In genomic region chr1:198423701-198424100, GRCh38 we compare ENCODE assay signal across 15 cellular contexts.
DNase-seq lines count a peak whose midpoint lies in the region; ATAC-seq and TF ChIP-seq lines count a peak whose summit lies in the region.
"Had no signal": no experiment of that assay in that cellular context is flagged by ENCODE, and none has a peak within 500 bp of the region (broad histone marks: within the 10 kb centered on the region; RNA-seq: fewer than 3 reads in every experiment).

No MANE protein-coding gene starts in this region.

- ATAC-seq in SK-N-SH treated with all-trans-retinoic acid at 6 μM for 48 hours = no peak
- no peak for ATAC-seq in activated naive CD4-positive, alpha-beta T cell treated with anti-CD3 and anti-CD28 coated beads, Interleukin-2, amount 50 U/mL, for 72 hours

- H3K27ac Mint-ChIP-seq in H9 = peak overlapping the region in 1 of 3 experiments; percentile 40; a peak in 1 of 7 replicates
- no peak overlapping the region for H3K27ac Mint-ChIP-seq in activated CD4-positive, alpha-beta T cell treated with anti-CD3 and anti-CD28 coated beads, Interleukin-2, amount 10 ng/mL, durations not matched to agents 24 days and 14 days
- no peak overlapping the region for H3K27ac Mint-ChIP-seq in activated naive CD4-positive, alpha-beta T cell treated with anti-CD3 and anti-CD28 coated beads, Interleukin-2, amount 50 U/mL, for 72 hours
- H3K27ac Mint-ChIP-seq: CD4-positive, alpha-beta memory T cell had no signal

- H3K27ac ChIP-seq in H9 (ENCODE audit: insufficient read length, low read depth, low read length) (no peak overlapping the region), SK-N-MC (peak overlapping the region; percentile 39; the same call in 1 of the 2 replicates), OCI-LY7 (ENCODE audit: low read depth, low read length, poor library complexity, severe bottlenecking) (no peak overlapping the region)

- H2BK20ac ChIP-seq in H9 (ENCODE audit: low read depth, low read length, poor library complexity, severe bottlenecking) = no peak overlapping the region

- no CpG with 5 or more reads among the region's 2 CpGs for WGBS in H9 (ENCODE audit: extremely low coverage, insufficient read length, low lambda C conversion rate)

- no peaks in the 10 kb centered on the region for H3K27me3 ChIP-seq in H9 (ENCODE audit: insufficient read depth, low read length)
- H3K27me3 ChIP-seq: BE2C had no signal

- no peak overlapping the region for H2BK5ac ChIP-seq in H9 (ENCODE audit: insufficient read length, low read length)

- H2AFZ ChIP-seq in H9 (ENCODE audit: low read length) (no peak overlapping the region), OCI-LY7 (ENCODE audit: low read length) (no peak overlapping the region)

- no peak overlapping the region for H3K18ac ChIP-seq in H9 (ENCODE audit: insufficient read length, low read depth, low read length)

- TF ChIP-seq CTCF in H9 (conservative IDR thresholded peaks at IDR 0.05) = no peak
- TF ChIP-seq CTCF in OCI-LY7 (conservative IDR thresholded peaks at IDR 0.05; ENCODE audit: low read length) = no peak

- H3K27me3 Mint-ChIP-seq in H9 (ENCODE audit: low read depth) = no peaks in the 10 kb centered on the region
- H3K27me3 Mint-ChIP-seq in activated CD4-positive, alpha-beta T cell treated with anti-CD3 and anti-CD28 coated beads, Interleukin-2, amount 10 ng/mL, durations not matched to agents 24 days and 14 days = peaks cover 27% of the 10 kb centered on the region
- H3K27me3 Mint-ChIP-seq: CD4-positive, alpha-beta memory T cell had no signal

- H3K23ac ChIP-seq in H9 (ENCODE audit: insufficient read length, low read depth, low read length) = no peak overlapping the region

- no peak overlapping the region for H3K14ac ChIP-seq in H9 (ENCODE audit: insufficient read depth, low read length)

- no peak overlapping the region for H4K8ac ChIP-seq in H9 (replicated peaks; ENCODE audit: insufficient read length, low read depth, low read length)

- no peak overlapping the region for H3K9ac ChIP-seq in H9 (ENCODE audit: extremely low read depth, insufficient read length, low read length)
- H3K9ac ChIP-seq in SK-N-MC (ENCODE audit: insufficient read length) = no peak overlapping the region

- H3K4me1 Mint-ChIP-seq in H9 = peaks cover 16 to 18% of the 10 kb centered on the region in 2 experiments
- no peaks in the 10 kb centered on the region for H3K4me1 Mint-ChIP-seq in activated CD4-positive, alpha-beta T cell treated with anti-CD3 and anti-CD28 coated beads, Interleukin-2, amount 10 ng/mL, durations not matched to agents 24 days and 14 days
- H3K4me1 Mint-ChIP-seq: CD4-positive, alpha-beta memory T cell had no signal

- no peaks in the 10 kb centered on the region for H3K79me2 ChIP-seq in H9 (ENCODE audit: insufficient read depth, low read length)
- H3K79me2 ChIP-seq in OCI-LY7 (ENCODE audit: insufficient read depth, low read depth, low read length) = no peaks in the 10 kb centered on the region

- intact Hi-C loops in OCI-LY7 (cut with micrococcal nuclease; ENCODE audit: unreplicated experiment) = no loop called here
- intact Hi-C loops in activated CD4-positive, alpha-beta T cell treated with anti-CD3 and anti-CD28 coated beads, Interleukin-2, amount 10 ng/mL, durations not matched to agents 24 days and 14 days (cut with micrococcal nuclease) = no loop called here

- H3K4me3 ChIP-seq in SK-N-MC = no peak overlapping the region
- H3K4me3 ChIP-seq in OCI-LY7 (ENCODE audit: low read depth, low read length, poor library complexity, severe bottlenecking) = no peak overlapping the region

- POLR2A ChIA-PET in OCI-LY7 (lab: Charles Lee) = interaction anchor here (0.7 kb wide), 1 partner anchor 19 kb away, joined by 3 read pairs; no protein-coding TSS in a partner anchor

- no peak overlapping the region for H2BK120ac ChIP-seq in H9 (ENCODE audit: low read depth, low read length, poor library complexity, severe bottlenecking)

- CTCF ChIA-PET in OCI-LY7 (lab: Charles Lee; ENCODE audit: unreplicated experiment) = no interaction called here

- H3T11ph ChIP-seq in H9 (ENCODE audit: low read length) = no peak overlapping the region

- H3K23me2 ChIP-seq in H9 (ENCODE audit: insufficient read length, low read depth, low read length, poor library complexity, severe bottlenecking) = no peaks in the 10 kb centered on the region

- no peaks in the 10 kb centered on the region for H3K79me1 ChIP-seq in H9 (ENCODE audit: insufficient read depth, low read depth, low read length, poor library complexity, severe bottlenecking)

- no peaks in the 10 kb centered on the region for H3K4me1 ChIP-seq in H9 (ENCODE audit: insufficient read depth, low read length)
- H3K4me1 ChIP-seq in OCI-LY7 (ENCODE audit: insufficient read depth, low read length, poor library complexity, severe bottlenecking) = no peaks in the 10 kb centered on the region
- H3K4me1 ChIP-seq: BE2C had no signal

- no peak overlapping the region for H3K4ac ChIP-seq in H9 (ENCODE audit: low read depth, low read length)

- H3K56ac ChIP-seq in H9 (ENCODE audit: insufficient read length, low read depth, low read length) = no peak overlapping the region

- H3K9me3 ChIP-seq in H9 (ENCODE audit: control insufficient read depth, low read depth, low read length) (no peaks in the 10 kb centered on the region), SK-N-MC (ENCODE audit: low read depth, low read length) (no peaks in the 10 kb centered on the region), OCI-LY7 (ENCODE audit: low read length) (no peaks in the 10 kb centered on the region)
- H3K9me3 ChIP-seq: BE2C had no signal

- H2BK12ac ChIP-seq in H9 (ENCODE audit: insufficient read length, low read depth, low read length) = no peak overlapping the region

- no peaks in the 10 kb centered on the region for H3K9me2 ChIP-seq in OCI-LY7 (ENCODE audit: insufficient read depth, low read length)

- H4K5ac ChIP-seq in H9 (ENCODE audit: insufficient read length, low read depth, low read length) = no peak overlapping the region

- peak; percentile 30 for DNase-seq in H9
- peak; percentile 48 for DNase-seq in NCI-H2107 treated with DMSO at 0.1 percent for 48 hours (lab: John Stamatoyannopoulos, UW; ENCODE audit: unreplicated experiment)
- no peak for DNase-seq in SK-N-MC (ENCODE audit: low read depth, low spot score)
- DNase-seq in islet precursor cell = peak; percentile 73
- DNase-seq in OCI-LY7 (ENCODE audit: low spot score) = no peak
- no peak for DNase-seq in activated CD4-positive, alpha-beta T cell treated with anti-CD3 and anti-CD28 coated beads, Interleukin-2, amount 10 ng/mL, durations not matched to agents 24 days and 14 days
- no peak for DNase-seq in activated naive CD4-positive, alpha-beta T cell treated with anti-CD3 and anti-CD28 coated beads, Interleukin-2, amount 50 U/mL, for 72 hours (ENCODE audit: low spot score in 2 of 2)
- DNase-seq: BE2C; CD4-positive, alpha-beta memory T cell; Karpas-422; NCI-H1930; NCI-H446; NCI-H82; SIG-M5 had no signal

- H3K36me3 Mint-ChIP-seq in H9 (ENCODE audit: insufficient read depth in 1 of 3, low read depth in 3 of 3) = no peaks in the 10 kb centered on the region
- no peaks in the 10 kb centered on the region for H3K36me3 Mint-ChIP-seq in activated CD4-positive, alpha-beta T cell treated with anti-CD3 and anti-CD28 coated beads, Interleukin-2, amount 10 ng/mL, durations not matched to agents 24 days and 14 days (ENCODE audit: low read depth)
- H3K36me3 Mint-ChIP-seq in activated naive CD4-positive, alpha-beta T cell treated with anti-CD3 and anti-CD28 coated beads, Interleukin-2, amount 50 U/mL, for 72 hours = no peaks in the 10 kb centered on the region
- H3K36me3 Mint-ChIP-seq: CD4-positive, alpha-beta memory T cell had no signal

- H3K9me3 Mint-ChIP-seq in H9 = no peaks in the 10 kb centered on the region
- no peaks in the 10 kb centered on the region for H3K9me3 Mint-ChIP-seq in activated CD4-positive, alpha-beta T cell treated with anti-CD3 and anti-CD28 coated beads, Interleukin-2, amount 10 ng/mL, durations not matched to agents 24 days and 14 days
- no peaks in the 10 kb centered on the region for H3K9me3 Mint-ChIP-seq in activated naive CD4-positive, alpha-beta T cell treated with anti-CD3 and anti-CD28 coated beads, Interleukin-2, amount 50 U/mL, for 72 hours

- no peak overlapping the region for H3K4me3 Mint-ChIP-seq in H9
- no peak overlapping the region for H3K4me3 Mint-ChIP-seq in activated CD4-positive, alpha-beta T cell treated with anti-CD3 and anti-CD28 coated beads, Interleukin-2, amount 10 ng/mL, durations not matched to agents 24 days and 14 days
- H3K4me3 Mint-ChIP-seq: CD4-positive, alpha-beta memory T cell had no signal

- H3K36me3 ChIP-seq in SK-N-MC (ENCODE audit: insufficient read depth, low read length) = no peaks in the 10 kb centered on the region
- H3K36me3 ChIP-seq in OCI-LY7 (ENCODE audit: insufficient read depth, low read length) = no peaks in the 10 kb centered on the region
- H3K36me3 ChIP-seq: BE2C had no signal

- H2AK5ac ChIP-seq in H9 (ENCODE audit: insufficient read length, low read length) = no peak overlapping the region

- no peak overlapping the region for H3K4me2 ChIP-seq in H9 (ENCODE audit: insufficient read depth, insufficient read length, low read length)
- no peak overlapping the region for H3K4me2 ChIP-seq in OCI-LY7 (ENCODE audit: low read length)

- no TSS peak for BruUV-seq in OCI-LY7 (replicated peaks; lab: Mats Ljungman, UMichigan)

- H4K20me1 ChIP-seq in H9 (ENCODE audit: control insufficient read depth, insufficient read depth, insufficient read length) = no peaks in the 10 kb centered on the region
- H4K20me1 ChIP-seq in OCI-LY7 (ENCODE audit: insufficient read depth, low read length) = no peaks in the 10 kb centered on the region

- no peak overlapping the region for H2BK15ac ChIP-seq in H9 (ENCODE audit: low read depth, low read length)

- H4K91ac ChIP-seq in H9 (ENCODE audit: insufficient read length, low read depth, low read length) = no peak overlapping the region

TF ChIP-seq in SK-N-SH treated with all-trans-retinoic acid at 6 μM for 48 hours, 23 proteins besides CTCF, POLR2A, EP300 and RAD21 (continues in another document):
- TF ChIP-seq PATZ1 (CRISPR knock-in tag; IDR thresholded peaks at IDR 0.05; ENCODE audit: borderline replicate concordance) (no peak), ZC3H10 (CRISPR knock-in tag; IDR thresholded peaks at IDR 0.05) (no peak), TCF4 (CRISPR knock-in tag; IDR thresholded peaks at IDR 0.05; ENCODE audit: borderline replicate concordance) (no peak)

Comparison
In these comparisons a context has a peak if more than half of its experiments do, and no peak if none do; other contexts are left out.
1. DNase-seq: peak in H9 (single experiment), NCI-H2107 treated with DMSO at 0.1 percent for 48 hours (single experiment) and islet precursor cell (single experiment); none in SK-N-MC (single experiment), OCI-LY7 (single experiment), activated CD4-positive, alpha-beta T cell treated with anti-CD3 and anti-CD28 coated beads, Interleukin-2, amount 10 ng/mL, durations not matched to agents 24 days and 14 days (single experiment) and activated naive CD4-positive, alpha-beta T cell treated with anti-CD3 and anti-CD28 coated beads, Interleukin-2, amount 50 U/mL, for 72 hours (0 of 2).